Comparison of ENCODE assay signal across 16 cellular contexts in genomic region chr15:45180201-45180600, GRCh38. TPM values are rescaled to one million over a fixed set of nuclear protein-coding genes. Genes with fewer than 3 reads are reported as not detected.
A peak's percentile ranks its signal among the peaks of the same experiment; 100 is the strongest.
DNase-seq lines count a peak whose midpoint lies in the region; ATAC-seq and TF ChIP-seq lines count a peak whose summit lies in the region.
"Had no signal": no experiment of that assay in that cellular context is flagged by ENCODE, and none has a peak within 500 bp of the region (broad histone marks: within the 10 kb centered on the region; RNA-seq: fewer than 3 reads in every experiment).

No MANE protein-coding gene starts in this region.

- H3K36me3 Mint-ChIP-seq in Calu3 (ENCODE audit: insufficient read depth, unreplicated experiment), result no peaks in the 10 kb centered on the region
- peaks cover 69% of the 10 kb centered on the region for H3K36me3 Mint-ChIP-seq in activated T-helper 17 cell treated with anti-CD3 and anti-CD28 coated beads, Interleukin-2, amount 50 U/mL, for 72 hours (ENCODE audit: low read depth)
- H3K36me3 Mint-ChIP-seq in nephron progenitor cell (ENCODE audit: low read depth), result peaks cover 48% of the 10 kb centered on the region
- H3K36me3 Mint-ChIP-seq: CD4-positive, CD25-positive, alpha-beta regulatory T cell had no signal

- H3K4me3 Mint-ChIP-seq in Calu3 (ENCODE audit: low read depth, unreplicated experiment), result peak overlapping the region; percentile 8
- H3K4me3 Mint-ChIP-seq in activated T-helper 17 cell treated with anti-CD3 and anti-CD28 coated beads, Interleukin-2, amount 50 U/mL, for 72 hours, result peak overlapping the region; percentile 38
- no peak overlapping the region for H3K4me3 Mint-ChIP-seq in nephron progenitor cell
- H3K4me3 Mint-ChIP-seq: CD4-positive, CD25-positive, alpha-beta regulatory T cell had no signal

- H3K27ac Mint-ChIP-seq in Calu3 (ENCODE audit: unreplicated experiment) (peak overlapping the region; percentile 7), nephron progenitor cell (peak overlapping the region; percentile 85)
- H3K27ac Mint-ChIP-seq in activated T-helper 17 cell treated with anti-CD3 and anti-CD28 coated beads, Interleukin-2, amount 50 U/mL, for 72 hours, result peak overlapping the region; percentile 78
- H3K27ac Mint-ChIP-seq: CD4-positive, CD25-positive, alpha-beta regulatory T cell had no signal

- TF ChIP-seq CTCF in Calu3 (IDR thresholded peaks at IDR 0.05; ENCODE audit: unreplicated experiment) (no peak), nephron progenitor cell (IDR thresholded peaks at IDR 0.05) (no peak)

- CTCF ChIA-PET in Calu3 (lab: Charles Lee), result interaction anchor here (0.7 to 2.6 kb wide), 7 partner anchors 17 to 62 kb away, joined by 3 to 9 read pairs (median 4); no protein-coding TSS in a partner anchor

- H3K27me3 Mint-ChIP-seq in Calu3 (ENCODE audit: unreplicated experiment), result no peaks in the 10 kb centered on the region
- H3K27me3 Mint-ChIP-seq in activated T-helper 17 cell treated with anti-CD3 and anti-CD28 coated beads, Interleukin-2, amount 50 U/mL, for 72 hours, result no peaks in the 10 kb centered on the region
- peaks cover 3% of the 10 kb centered on the region for H3K27me3 Mint-ChIP-seq in nephron progenitor cell (ENCODE audit: low read depth, poor library complexity)
- H3K27me3 Mint-ChIP-seq: CD4-positive, CD25-positive, alpha-beta regulatory T cell had no signal

- BruUV-seq in Calu3 (replicated peaks; lab: Mats Ljungman, UMichigan), result no TSS peak

- intact Hi-C loops in Calu3 (cut with micrococcal nuclease; ENCODE audit: unreplicated experiment), result no loop called here
- intact Hi-C loops in left cardiac atrium (cut with DNase I), result no loop called here

- DNase-seq in Calu3 (peak; percentile 69), LHCN-M2 (ENCODE audit: low read depth) (peak; percentile 91), nephron progenitor cell (no peak), left cardiac atrium (no peak), midbrain (lab: John Stamatoyannopoulos, UW) (no peak)
- DNase-seq: amniotic stem cell; CD4-positive, CD25-positive, alpha-beta regulatory T cell; effector CD8-positive, alpha-beta T cell; gastrocnemius medialis; NCI-H1694 treated with DMSO at 0.1 percent for 48 hours; NCI-H774; stimulated activated CD4-positive, alpha-beta T cell treated with anti-CD3 and anti-CD28 coated beads, Interleukin-2, amount 100 ng/mL, for 24 hours had no signal

- H3K9me3 Mint-ChIP-seq in Calu3 (ENCODE audit: low read depth, unreplicated experiment) (no peaks in the 10 kb centered on the region), nephron progenitor cell (no peaks in the 10 kb centered on the region)
- no peaks in the 10 kb centered on the region for H3K9me3 Mint-ChIP-seq in activated T-helper 17 cell treated with anti-CD3 and anti-CD28 coated beads, Interleukin-2, amount 50 U/mL, for 72 hours
- H3K9me3 Mint-ChIP-seq: CD4-positive, CD25-positive, alpha-beta regulatory T cell had no signal

- H3K4me1 Mint-ChIP-seq in Calu3 (ENCODE audit: low read depth, unreplicated experiment) (peaks cover 47% of the 10 kb centered on the region), nephron progenitor cell (peaks cover 44% of the 10 kb centered on the region)
- H3K4me1 Mint-ChIP-seq in activated T-helper 17 cell treated with anti-CD3 and anti-CD28 coated beads, Interleukin-2, amount 50 U/mL, for 72 hours, result peaks cover 39% of the 10 kb centered on the region

- ATAC-seq in activated T-helper 17 cell treated with anti-CD3 and anti-CD28 coated beads, Interleukin-2, amount 50 U/mL, for 72 hours (replicated peaks), result peak; percentile 82
- ATAC-seq in left cardiac atrium (no peak), HG02870 (IDR thresholded peaks at IDR 0.05; ENCODE audit: unreplicated experiment) (no peak), HG02970 (IDR thresholded peaks at IDR 0.05; ENCODE audit: low FRiP score, unreplicated experiment) (no peak)
- ATAC-seq: gastrocnemius medialis had no signal

RNA-seq across cellular contexts. Expression of gene SHF, which starts 7.6 kb away (rescaled TPM):
- total RNA-seq in Calu3 (2022), result 6.0 and 7.3 TPM in 2 replicates
- 8.8 and 14.2 TPM in 2 replicates for total RNA-seq in LHCN-M2 (2014; rRNA removed)
- polyA plus RNA-seq in LHCN-M2 (2012), result 10.1 TPM
- total RNA-seq in activated T-helper 17 cell treated with anti-CD3 and anti-CD28 coated beads, Interleukin-2, amount 50 U/mL, for 72 hours, result 100 to 1,000 TPM in 1 of 2 donors, 1 to 10 TPM in 1; 2.7 to 111 TPM
- total RNA-seq in left cardiac atrium, result 1 to 10 TPM; 6.9 to 8.6 TPM

RNA-seq across cellular contexts. Expression of gene DUOX1, which starts 50.4 kb away (rescaled TPM):
- total RNA-seq in Calu3 (2022) (1.2 and 1.4 TPM in 2 replicates), LHCN-M2 (2014; rRNA removed) (under 0.01 and 0.06 TPM in 2 replicates), left cardiac atrium (1 to 10 TPM; 1.9 to 2.6 TPM)
- 0.64 TPM for polyA plus RNA-seq in LHCN-M2 (2012)
- under 1 TPM; 0.06 to 0.42 TPM for total RNA-seq in activated T-helper 17 cell treated with anti-CD3 and anti-CD28 coated beads, Interleukin-2, amount 50 U/mL, for 72 hours
- total RNA-seq: CD4-positive, CD25-positive, alpha-beta regulatory T cell had no signal

RNA-seq across cellular contexts. Expression of gene DUOXA1, which starts 50.5 kb away (rescaled TPM):
- total RNA-seq in Calu3 (2022), result not detected in 2 replicates
- not detected in 2 replicates for total RNA-seq in LHCN-M2 (2014; rRNA removed)
- 0.11 TPM for polyA plus RNA-seq in LHCN-M2 (2012)
- under 1 TPM in 1 of 2 donors, not detected in 1; 0.58 TPM for total RNA-seq in activated T-helper 17 cell treated with anti-CD3 and anti-CD28 coated beads, Interleukin-2, amount 50 U/mL, for 72 hours
- total RNA-seq in left cardiac atrium, result 1 to 10 TPM; 1.1 to 2.1 TPM
- total RNA-seq: CD4-positive, CD25-positive, alpha-beta regulatory T cell; gastrocnemius medialis; left lobe of liver had no signal
- polyA plus RNA-seq: CD4-positive, CD25-positive, alpha-beta regulatory T cell had no signal

Comparison
In these comparisons a context has a peak if more than half of its experiments do, and no peak if none do; other contexts are left out.
1. DNase-seq: peak in Calu3 (single experiment) and LHCN-M2 (single experiment); none in nephron progenitor cell (single experiment), left cardiac atrium (single experiment) and midbrain (single experiment).
2. H3K27ac Mint-ChIP-seq: peak in every context shown above with its lines; median percentile 85 in nephron progenitor cell; 78 in activated T-helper 17 cell treated with anti-CD3 and anti-CD28 coated beads, Interleukin-2, amount 50 U/mL, for 72 hours; 7 in Calu3.